1 cellular context compared by ENCODE assay signal in genomic region chr16:4073150-4073549, GRCh38.
A peak's percentile ranks its signal among the peaks of the same experiment; 100 is the strongest.
TF ChIP-seq lines count a peak whose summit lies in the region.

No MANE protein-coding gene starts in this region.

TF ChIP-seq in HEK293, 187 proteins besides CTCF, POLR2A, EP300 and RAD21 (continued from another document):
- TF ChIP-seq PRDM10 (tag by site-specific recombination; IDR thresholded peaks at IDR 0.05) (0 out of 2 replicates have a peak, but pooled peaks have one; percentile 25), ZNF362 (tag by site-specific recombination; IDR thresholded peaks at IDR 0.05) (peak; percentile 65; the same call in 1 of the 2 replicates), ZNF600 (tag by site-specific recombination; IDR thresholded peaks at IDR 0.05) (0 out of 2 replicates have a peak, but pooled peaks have one; percentile 37), HIC1 (tag by site-specific recombination; IDR thresholded peaks at IDR 0.05) (peak; percentile 75; the same call in 1 of the 2 replicates)
